In the genomic region with DNA sequence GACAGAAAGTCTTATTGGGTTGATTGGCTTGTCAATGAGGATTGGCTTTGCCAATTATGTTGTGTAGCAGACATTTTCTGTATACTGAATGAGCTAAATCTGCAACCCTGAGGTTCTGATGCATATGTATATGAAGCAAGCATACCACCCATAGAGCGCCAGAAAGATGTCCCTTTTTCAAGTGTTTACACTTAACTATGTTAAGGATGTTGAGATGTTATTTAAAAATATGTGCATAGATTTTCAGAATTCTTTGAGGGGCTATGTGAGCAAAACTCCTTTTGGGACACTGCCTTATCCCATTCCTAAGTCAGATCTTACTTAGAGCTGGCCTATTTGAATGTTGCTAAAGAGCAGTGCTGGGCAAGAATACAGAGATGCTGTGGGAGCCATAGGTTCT, we compare ENCODE assay signal across 16 cellular contexts. TPM values are rescaled to one million over a fixed set of nuclear protein-coding genes. Genes with fewer than 3 reads are reported as not detected.
DNase-seq lines count a peak whose midpoint lies in the region; ATAC-seq, FAIRE-seq and TF ChIP-seq lines count a peak whose summit lies in the region.
"Had no signal": no experiment of that assay in that cellular context is flagged by ENCODE, and none has a peak within 500 bp of the region (broad histone marks: within the 10 kb centered on the region; RNA-seq: fewer than 3 reads in every experiment).

No MANE protein-coding gene starts in this region.

- POLR2A ChIA-PET in activated CD4-positive, alpha-beta T cell treated with anti-CD3 and anti-CD28 coated beads for 36 hours (lab: Charles Lee): no interaction called here

- no peak for FAIRE-seq in astrocyte (lab: Jason Lieb, UNC)

- H3K36me3 ChIP-seq in astrocyte (ENCODE audit: insufficient read depth, low read length) (no peaks in the 10 kb centered on the region), adrenal gland (replicated peaks in 1 of 2) (no peaks in the 10 kb centered on the region)
- H3K36me3 ChIP-seq: brain microvascular endothelial cell, stomach had no signal

- no peak overlapping the region for H3K27ac ChIP-seq in astrocyte (ENCODE audit: low read depth, low read length)
- H3K27ac ChIP-seq in adrenal gland: no peak overlapping the region
- H3K27ac ChIP-seq: brain microvascular endothelial cell had no signal

- no peak overlapping the region for H3K4me2 ChIP-seq in astrocyte (ENCODE audit: low read length)

- intact Hi-C loops in activated CD4-positive, alpha-beta T cell treated with anti-CD3 and anti-CD28 coated beads for 36 hours (cut with DNase I, micrococcal nuclease): loop anchor here in 1 of 2 experiments (5.0 kb wide), 1 partner anchor 70 kb away; no protein-coding TSS in a partner anchor
- intact Hi-C loops in adrenal gland (cut with DNase I): no loop called here

- no peaks in the 10 kb centered on the region for H3K9me3 Mint-ChIP-seq in activated CD4-positive, alpha-beta T cell treated with anti-CD3 and anti-CD28 coated beads for 36 hours (ENCODE audit: low read depth)
- no peaks in the 10 kb centered on the region for H3K9me3 Mint-ChIP-seq in astrocyte (ENCODE audit: unreplicated experiment)
- H3K9me3 Mint-ChIP-seq in memory B cell: no peaks in the 10 kb centered on the region
- H3K9me3 Mint-ChIP-seq in stimulated activated memory B cell treated with anti-CD40 and anti-IgM and Interleukin-4, amounts not matched to agents 10 μg/mL and 1 μg/mL and 100 μg/mL, for 72 hours: no peaks in the 10 kb centered on the region

- TF ChIP-seq POLR2A in adrenal gland (IDR thresholded peaks at IDR 0.05): no peak

- H3K4me1 Mint-ChIP-seq in activated CD4-positive, alpha-beta T cell treated with anti-CD3 and anti-CD28 coated beads for 36 hours: peaks cover 30% of the 10 kb centered on the region
- H3K4me1 Mint-ChIP-seq in astrocyte (ENCODE audit: low read depth, unreplicated experiment) (peaks cover 28% of the 10 kb centered on the region), memory B cell (peaks cover 18% of the 10 kb centered on the region)
- H3K4me1 Mint-ChIP-seq in stimulated activated memory B cell treated with anti-CD40 and anti-IgM and Interleukin-4, amounts not matched to agents 10 μg/mL and 1 μg/mL and 100 μg/mL, for 72 hours: peaks cover 32% of the 10 kb centered on the region

- peaks cover 2% of the 10 kb centered on the region for H3K36me3 Mint-ChIP-seq in activated CD4-positive, alpha-beta T cell treated with anti-CD3 and anti-CD28 coated beads for 36 hours (ENCODE audit: low read depth)
- no peaks in the 10 kb centered on the region for H3K36me3 Mint-ChIP-seq in astrocyte (ENCODE audit: low read depth, unreplicated experiment)
- no peaks in the 10 kb centered on the region for H3K36me3 Mint-ChIP-seq in memory B cell
- no peaks in the 10 kb centered on the region for H3K36me3 Mint-ChIP-seq in stimulated activated memory B cell treated with anti-CD40 and anti-IgM and Interleukin-4, amounts not matched to agents 10 μg/mL and 1 μg/mL and 100 μg/mL, for 72 hours

- H3K27me3 ChIP-seq in astrocyte (ENCODE audit: insufficient read depth, low read length) (no peaks in the 10 kb centered on the region), adrenal gland (no peaks in the 10 kb centered on the region)
- H3K27me3 ChIP-seq: brain microvascular endothelial cell, stomach had no signal

- DNase-seq in activated CD4-positive, alpha-beta T cell treated with anti-CD3 and anti-CD28 coated beads for 36 hours: no peak
- no peak for DNase-seq in activated CD4-positive, alpha-beta T cell treated with anti-CD3 and anti-CD28 coated beads, Interleukin-2, amount 50 U/mL, for 48 hours
- DNase-seq in astrocyte (ENCODE audit: low read depth) (no peak), memory B cell (ENCODE audit: low spot score in 2 of 2) (no peak), RPMI8226 (no peak), adrenal gland (no peak)
- DNase-seq: activated effector memory CD4-positive, alpha-beta T cell treated with Interleukin-2 at 50 U/mL for 16 hours; brain microvascular endothelial cell; KG1; mesenchymal stem cell; NCI-H146; NCI-H226; stomach had no signal

- H4K20me1 ChIP-seq in astrocyte (ENCODE audit: insufficient read depth, low read length): no peaks in the 10 kb centered on the region

- CTCF ChIA-PET in activated CD4-positive, alpha-beta T cell treated with anti-CD3 and anti-CD28 coated beads for 36 hours (lab: Charles Lee): no interaction called here

- 71 to 100% (median 99%) methylated on average over 1 of the region's 1 CpG for WGBS in adrenal gland, 4 donors

- H3K9me3 ChIP-seq in astrocyte (ENCODE audit: insufficient read depth, low read depth, low read length) (no peaks in the 10 kb centered on the region), adrenal gland (replicated peaks in 1 of 3) (no peaks in the 10 kb centered on the region)
- H3K9me3 ChIP-seq: stomach had no signal

- peaks cover 6% of the 10 kb centered on the region for H3K79me2 ChIP-seq in astrocyte (ENCODE audit: insufficient read depth, low read length)

- H3K4me3 Mint-ChIP-seq in activated CD4-positive, alpha-beta T cell treated with anti-CD3 and anti-CD28 coated beads for 36 hours: no peak overlapping the region
- H3K4me3 Mint-ChIP-seq in astrocyte (ENCODE audit: unreplicated experiment) (peak overlapping the region; percentile 40), memory B cell (peak overlapping the region; percentile 32)
- no peak overlapping the region for H3K4me3 Mint-ChIP-seq in stimulated activated memory B cell treated with anti-CD40 and anti-IgM and Interleukin-4, amounts not matched to agents 10 μg/mL and 1 μg/mL and 100 μg/mL, for 72 hours

- no peaks in the 10 kb centered on the region for H3K27me3 Mint-ChIP-seq in activated CD4-positive, alpha-beta T cell treated with anti-CD3 and anti-CD28 coated beads for 36 hours
- no peaks in the 10 kb centered on the region for H3K27me3 Mint-ChIP-seq in astrocyte (ENCODE audit: low read depth, unreplicated experiment)
- no peaks in the 10 kb centered on the region for H3K27me3 Mint-ChIP-seq in memory B cell
- H3K27me3 Mint-ChIP-seq in stimulated activated memory B cell treated with anti-CD40 and anti-IgM and Interleukin-4, amounts not matched to agents 10 μg/mL and 1 μg/mL and 100 μg/mL, for 72 hours: no peaks in the 10 kb centered on the region

- no peak overlapping the region for H2AFZ ChIP-seq in astrocyte (ENCODE audit: low read depth, low read length)

- H3K9ac ChIP-seq in astrocyte (ENCODE audit: low read length): no peak overlapping the region

- ATAC-seq in activated CD4-positive, alpha-beta T cell treated with anti-CD3 and anti-CD28 coated beads for 36 hours: no peak
- ATAC-seq in memory B cell (ENCODE audit: low read depth) (no peak), HG02852 (IDR thresholded peaks at IDR 0.05; ENCODE audit: unreplicated experiment) (no peak)
- ATAC-seq in stimulated activated memory B cell treated with anti-CD40 and anti-IgM and Interleukin-4, amounts not matched to agents 10 μg/mL and 1 μg/mL and 100 μg/mL, for 72 hours: no peak
- ATAC-seq: SK-N-SH treated with all-trans-retinoic acid at 6 μM for 48 hours had no signal

- TF ChIP-seq CTCF in astrocyte (IDR thresholded peaks at IDR 0.05; ENCODE audit: insufficient read depth, low read depth, low read length) (no peak), adrenal gland (IDR thresholded peaks at IDR 0.05) (no peak)

- H3K4me1 ChIP-seq in astrocyte (ENCODE audit: insufficient read depth, low read length) (peaks cover 20% of the 10 kb centered on the region), adrenal gland (replicated peaks in 1 of 2) (peaks cover 0 to 18% of the 10 kb centered on the region in 2 donors)

- H3K4me3 ChIP-seq in astrocyte (ENCODE audit: insufficient read depth, low read depth, low read length) (no peak overlapping the region), adrenal gland (no peak overlapping the region)
- H3K4me3 ChIP-seq: stomach had no signal

- H3K27ac Mint-ChIP-seq in activated CD4-positive, alpha-beta T cell treated with anti-CD3 and anti-CD28 coated beads for 36 hours: peak overlapping the region; percentile 17
- H3K27ac Mint-ChIP-seq in astrocyte (ENCODE audit: unreplicated experiment): no peak overlapping the region
- peak overlapping the region; percentile 99 for H3K27ac Mint-ChIP-seq in memory B cell
- H3K27ac Mint-ChIP-seq in stimulated activated memory B cell treated with anti-CD40 and anti-IgM and Interleukin-4, amounts not matched to agents 10 μg/mL and 1 μg/mL and 100 μg/mL, for 72 hours: peak overlapping the region; percentile 97

RNA-seq across cellular contexts. Expression of gene AIG1, which starts 1.9 kb away (rescaled TPM):
- 10 to 100 TPM; 21.2 to 22.8 TPM for total RNA-seq in activated CD4-positive, alpha-beta T cell treated with anti-CD3 and anti-CD28 coated beads for 36 hours
- total RNA-seq in astrocyte (34.1 and 35.2 TPM in 2 replicates), adrenal gland (10 to 100 TPM; 21.0 to 55.7 (median 47.2) TPM)
- polyA plus RNA-seq in adrenal gland: 10 to 100 TPM; 37.9 to 49.7 (median 49.0) TPM

Comparison
In these comparisons a context has a peak if more than half of its experiments do, and no peak if none do; other contexts are left out.
1. H3K4me3 Mint-ChIP-seq: peak in astrocyte (single experiment) and memory B cell (single experiment); none in activated CD4-positive, alpha-beta T cell treated with anti-CD3 and anti-CD28 coated beads for 36 hours (single experiment) and stimulated activated memory B cell treated with anti-CD40 and anti-IgM and Interleukin-4, amounts not matched to agents 10 μg/mL and 1 μg/mL and 100 μg/mL, for 72 hours (single experiment).